1 cellular context compared by ENCODE assay signal in the genomic region with DNA sequence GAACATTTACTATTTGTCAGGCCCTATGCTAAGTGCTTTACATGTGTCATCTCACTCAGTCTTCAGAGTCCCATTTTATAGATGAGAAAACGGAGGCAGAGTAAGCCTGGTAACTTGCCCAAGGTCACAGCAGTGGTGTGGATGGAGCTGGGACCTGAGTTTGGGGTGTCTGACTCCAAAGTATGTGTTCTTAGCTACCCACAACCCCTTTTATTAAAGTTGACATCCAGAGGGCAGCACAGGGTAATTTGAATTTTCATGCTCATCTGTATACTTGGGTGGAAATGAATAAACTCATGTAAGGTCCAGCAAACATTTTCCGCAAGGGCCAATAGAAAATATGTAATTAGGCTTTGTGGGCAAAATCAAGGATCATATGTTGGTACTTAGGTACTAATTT.
TF ChIP-seq lines count a peak whose summit lies in the region.

No MANE protein-coding gene starts in this region.

TF ChIP-seq in HCT116, 20 proteins besides CTCF, POLR2A, EP300 and RAD21 (continued from another document):
- TF ChIP-seq, protein P1, sequence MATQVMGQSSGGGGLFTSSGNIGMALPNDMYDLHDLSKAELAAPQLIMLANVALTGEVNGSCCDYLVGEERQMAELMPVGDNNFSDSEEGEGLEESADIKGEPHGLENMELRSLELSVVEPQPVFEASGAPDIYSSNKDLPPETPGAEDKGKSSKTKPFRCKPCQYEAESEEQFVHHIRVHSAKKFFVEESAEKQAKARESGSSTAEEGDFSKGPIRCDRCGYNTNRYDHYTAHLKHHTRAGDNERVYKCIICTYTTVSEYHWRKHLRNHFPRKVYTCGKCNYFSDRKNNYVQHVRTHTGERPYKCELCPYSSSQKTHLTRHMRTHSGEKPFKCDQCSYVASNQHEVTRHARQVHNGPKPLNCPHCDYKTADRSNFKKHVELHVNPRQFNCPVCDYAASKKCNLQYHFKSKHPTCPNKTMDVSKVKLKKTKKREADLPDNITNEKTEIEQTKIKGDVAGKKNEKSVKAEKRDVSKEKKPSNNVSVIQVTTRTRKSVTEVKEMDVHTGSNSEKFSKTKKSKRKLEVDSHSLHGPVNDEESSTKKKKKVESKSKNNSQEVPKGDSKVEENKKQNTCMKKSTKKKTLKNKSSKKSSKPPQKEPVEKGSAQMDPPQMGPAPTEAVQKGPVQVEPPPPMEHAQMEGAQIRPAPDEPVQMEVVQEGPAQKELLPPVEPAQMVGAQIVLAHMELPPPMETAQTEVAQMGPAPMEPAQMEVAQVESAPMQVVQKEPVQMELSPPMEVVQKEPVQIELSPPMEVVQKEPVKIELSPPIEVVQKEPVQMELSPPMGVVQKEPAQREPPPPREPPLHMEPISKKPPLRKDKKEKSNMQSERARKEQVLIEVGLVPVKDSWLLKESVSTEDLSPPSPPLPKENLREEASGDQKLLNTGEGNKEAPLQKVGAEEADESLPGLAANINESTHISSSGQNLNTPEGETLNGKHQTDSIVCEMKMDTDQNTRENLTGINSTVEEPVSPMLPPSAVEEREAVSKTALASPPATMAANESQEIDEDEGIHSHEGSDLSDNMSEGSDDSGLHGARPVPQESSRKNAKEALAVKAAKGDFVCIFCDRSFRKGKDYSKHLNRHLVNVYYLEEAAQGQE (IDR thresholded peaks at IDR 0.05; ENCODE audit: low read depth) = no peak
- TF ChIP-seq JUND (IDR thresholded peaks at IDR 0.05) (no peak), SP1 (IDR thresholded peaks at IDR 0.05; ENCODE audit: low read depth) (no peak), CBX3 (IDR thresholded peaks at IDR 0.05; ENCODE audit: low read depth) (no peak), ZFX (IDR thresholded peaks at IDR 0.05) (no peak), TCF7L2 (IDR thresholded peaks at IDR 0.05; ENCODE audit: borderline replicate concordance, extremely low read depth, insufficient read depth, insufficient read length) (no peak)
